In the genomic region with DNA sequence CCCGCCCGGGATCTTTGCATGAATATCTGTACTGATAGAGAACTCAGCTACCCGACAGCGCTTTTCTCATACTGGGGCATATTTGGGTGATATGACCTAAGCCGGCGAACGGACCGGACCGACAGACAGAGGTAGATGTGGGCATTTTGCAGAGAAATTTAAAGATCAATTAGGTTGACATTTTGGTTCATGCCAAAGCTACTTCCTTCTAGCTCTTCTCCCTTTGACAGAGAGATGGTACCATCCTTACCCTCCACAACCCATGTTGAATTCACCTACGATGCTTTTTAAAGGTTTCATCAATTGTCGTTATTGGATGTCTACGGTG, we compare ENCODE assay signal across 8 cellular contexts. TPM values are rescaled to one million over a fixed set of nuclear protein-coding genes. Genes with fewer than 3 reads are reported as not detected.
DNase-seq lines count a peak whose midpoint lies in the region; ATAC-seq and TF ChIP-seq lines count a peak whose summit lies in the region.

No MANE protein-coding gene starts in this region.

- peaks cover 35% of the 10 kb centered on the region for H3K79me2 ChIP-seq in KMS-11 (ENCODE audit: insufficient read depth, low read depth)

- H3K9ac ChIP-seq in KMS-11 (peak overlapping the region; percentile 61), colonic mucosa (ENCODE audit: low read depth in 2 of 2, low read length in 2 of 2) (peak overlapping the region; percentile 67 to 81)

- TF ChIP-seq CTCF in AG09309 (IDR thresholded peaks at IDR 0.05; ENCODE audit: control insufficient read depth, insufficient read depth, low read depth, low read length, missing control alignments): no peak
- TF ChIP-seq CTCF in KMS-11 (conservative IDR thresholded peaks at IDR 0.05; ENCODE audit: low read depth, low read length): no peak
- TF ChIP-seq CTCF in colonic mucosa (IDR thresholded peaks at IDR 0.05): no peak

- no peaks in the 10 kb centered on the region for H4K20me1 ChIP-seq in KMS-11 (ENCODE audit: insufficient read depth)

- peaks cover 23% of the 10 kb centered on the region for H3K4me1 ChIP-seq in KMS-11 (ENCODE audit: low read depth, poor library complexity, severe bottlenecking)
- peaks cover 9% of the 10 kb centered on the region for H3K4me1 ChIP-seq in colonic mucosa
- peaks cover 9 to 26% of the 10 kb centered on the region in 2 donors for H3K4me1 ChIP-seq in muscle layer of duodenum (ENCODE audit: control insufficient read depth in 1 of 2, insufficient read depth in 2 of 2, low read length in 2 of 2)

- H3K36me3 ChIP-seq in KMS-11 (ENCODE audit: insufficient read depth) (no peaks in the 10 kb centered on the region), colonic mucosa (no peaks in the 10 kb centered on the region), muscle layer of duodenum (ENCODE audit: control insufficient read depth in 1 of 2, insufficient read depth in 2 of 2, low read length in 2 of 2) (peaks cover 0 to 10% of the 10 kb centered on the region in 2 donors)

- peak overlapping the region; percentile 59 for H2AFZ ChIP-seq in KMS-11 (ENCODE audit: low read depth)

- peak overlapping the region; percentile 94 for H3K4me3 ChIP-seq in AG09309 (ENCODE audit: control insufficient read depth, low read depth, low read length)
- H3K4me3 ChIP-seq in KMS-11 (IDR thresholded peaks at IDR 0.05; ENCODE audit: insufficient read depth, low read depth, low read length): peak overlapping the region; percentile 94
- peak overlapping the region; percentile 77 for H3K4me3 ChIP-seq in colonic mucosa
- H3K4me3 ChIP-seq in muscle layer of duodenum (ENCODE audit: low read depth in 1 of 2, low read length in 2 of 2): peak overlapping the region; percentile 96

- peak overlapping the region; percentile 79 for H3K4me2 ChIP-seq in KMS-11

- no peaks in the 10 kb centered on the region for H3K9me3 ChIP-seq in colonic mucosa
- H3K9me3 ChIP-seq in muscle layer of duodenum (ENCODE audit: control insufficient read depth in 1 of 2, low read length in 2 of 2): no peaks in the 10 kb centered on the region

- DNase-seq in AG09309 (ENCODE audit: low read depth): no peak
- DNase-seq in colonic mucosa: no peak
- no peak for DNase-seq in AG20443 (ENCODE audit: low spot score)

- peak overlapping the region; percentile 50 for H3K27ac ChIP-seq in KMS-11
- peak overlapping the region; percentile 76 for H3K27ac ChIP-seq in colonic mucosa
- H3K27ac ChIP-seq in muscle layer of duodenum (ENCODE audit: low read length): peak overlapping the region; percentile 70

- no peaks in the 10 kb centered on the region for H3K27me3 ChIP-seq in KMS-11 (ENCODE audit: insufficient read depth, low read depth)
- no peaks in the 10 kb centered on the region for H3K27me3 ChIP-seq in colonic mucosa
- no peaks in the 10 kb centered on the region for H3K27me3 ChIP-seq in muscle layer of duodenum (ENCODE audit: low read depth, low read length)

- ATAC-seq in HG03342 (IDR thresholded peaks at IDR 0.05; ENCODE audit: unreplicated experiment): no peak
- no peak for ATAC-seq in HG03108 (IDR thresholded peaks at IDR 0.05; ENCODE audit: unreplicated experiment)
- no peak for ATAC-seq in GM19035 (IDR thresholded peaks at IDR 0.05; ENCODE audit: unreplicated experiment)

- intact Hi-C loops in colonic mucosa (cut with DNase I): loop anchor here (5.0 kb wide), 2 partner anchors 62 to 233 kb away; no protein-coding TSS in a partner anchor

RNA-seq across cellular contexts. Expression of gene ARV1, which starts 0.5 kb away (rescaled TPM):
- total RNA-seq in colonic mucosa: 10 to 100 TPM; 29.3 to 39.6 TPM

RNA-seq across cellular contexts. Expression of gene TTC13, which starts 0.7 kb away (rescaled TPM):
- 10 to 100 TPM; 28.0 to 47.0 TPM for total RNA-seq in colonic mucosa
